19 cellular contexts compared by ENCODE assay signal in genomic region chr10:31483546-31483945, GRCh38.
"Had no signal": no experiment of that assay in that cellular context is flagged by ENCODE, and none has a peak within 500 bp of the region (broad histone marks: within the 10 kb centered on the region; RNA-seq: fewer than 3 reads in every experiment).

No MANE protein-coding gene starts in this region.

- H3K27me3 Mint-ChIP-seq: naive thymus-derived CD8-positive, alpha-beta T cell; type B pancreatic cell had no signal

- ATAC-seq: left cardiac atrium; left ventricle myocardium superior; naive thymus-derived CD8-positive, alpha-beta T cell had no signal

- H3K27ac ChIP-seq: epithelial cell of prostate, esophagus muscularis mucosa, neutrophil, right atrium auricular region, thoracic aorta, uterus had no signal

- H3K4me3 Mint-ChIP-seq: naive thymus-derived CD8-positive, alpha-beta T cell; type B pancreatic cell had no signal

- H3K4me1 ChIP-seq: esophagus muscularis mucosa, right atrium auricular region, uterus had no signal

- H3K27ac Mint-ChIP-seq: type B pancreatic cell had no signal

- H3K27me3 ChIP-seq: esophagus muscularis mucosa, neutrophil, right atrium auricular region, stomach, uterus had no signal

- H3K9me3 Mint-ChIP-seq: type B pancreatic cell had no signal

- H3K36me3 ChIP-seq: esophagus muscularis mucosa, neutrophil, right atrium auricular region, stomach, thoracic aorta, uterus had no signal

- FAIRE-seq: kidney, small intestine had no signal

- DNase-seq: effector memory CD4-positive, alpha-beta T cell; kidney; left cardiac atrium; left ventricle myocardium superior; mesendoderm; naive thymus-derived CD8-positive, alpha-beta T cell; posterior cingulate gyrus; small intestine; stimulated activated CD4-positive, alpha-beta T cell treated with anti-CD3 and anti-CD28 coated beads, Interleukin-12 subunit alpha, Interleukin-12 subunit beta, amount 100 ng/mL, for 4 hours; stimulated activated naive CD4-positive, alpha-beta T cell; stomach; substantia nigra; uterus had no signal

- H3K9me3 ChIP-seq: esophagus muscularis mucosa, neutrophil, stomach, thoracic aorta, uterus had no signal

- H3K4me3 ChIP-seq: esophagus muscularis mucosa, right atrium auricular region, stomach, thoracic aorta, uterus had no signal
